Comparison of ENCODE assay signal across 8 cellular contexts in genomic region chr5:43729846-43730478, GRCh38.
DNase-seq lines count a peak whose midpoint lies in the region; ATAC-seq and TF ChIP-seq lines count a peak whose summit lies in the region.

No MANE protein-coding gene starts in this region.

- H2AFZ ChIP-seq in Karpas-422 (ENCODE audit: low read length) = no peak overlapping the region

- no peaks in the 10 kb centered on the region for H3K36me3 ChIP-seq in Karpas-422 (ENCODE audit: insufficient read depth, low read length)
- no peaks in the 10 kb centered on the region for H3K36me3 ChIP-seq in naive thymus-derived CD4-positive, alpha-beta T cell (ENCODE audit: control insufficient read depth in 2 of 3, insufficient read depth in 3 of 3, low read length in 3 of 3)

- H3K4me3 ChIP-seq in Karpas-422 (ENCODE audit: low read length) = no peak overlapping the region
- no peak overlapping the region for H3K4me3 ChIP-seq in naive thymus-derived CD4-positive, alpha-beta T cell (ENCODE audit: low read length)

- H3K9me3 ChIP-seq in Karpas-422 (ENCODE audit: low read length) = no peaks in the 10 kb centered on the region
- H3K9me3 ChIP-seq in naive thymus-derived CD4-positive, alpha-beta T cell (ENCODE audit: control insufficient read depth in 2 of 3, low read length in 3 of 3) = no peaks in the 10 kb centered on the region

- peaks cover 0 to 2% (median 0%) of the 10 kb centered on the region in 7 donors for H3K4me1 Mint-ChIP-seq in naive thymus-derived CD4-positive, alpha-beta T cell

- DNase-seq in DMS79 treated with DMSO at 0.1 percent for 48 hours (lab: John Stamatoyannopoulos, UW) (peak; percentile 3), Karpas-422 (peak; percentile 73), SW480 (ENCODE audit: low spot score) (peak; percentile 29), iPS-NIHi11 (ENCODE audit: low spot score) (peak; percentile 15), HEK293T (ENCODE audit: extremely low spot score) (no peak)
- DNase-seq in activated CD4-positive, alpha-beta T cell treated with anti-CD3 and anti-CD28 coated beads, Interleukin-2, amount 50 U/mL, for 48 hours = no peak
- no peak for DNase-seq in naive thymus-derived CD4-positive, alpha-beta T cell
- DNase-seq in stimulated activated CD8-positive, alpha-beta memory T cell treated with anti-CD3 and anti-CD28 coated beads, Interleukin-4, amount 100 ng/mL, for 48 hours = no peak

- no peak overlapping the region for H3K4me2 ChIP-seq in Karpas-422 (ENCODE audit: low read depth, low read length, poor library complexity, severe bottlenecking)

- H4K20me1 ChIP-seq in Karpas-422 (ENCODE audit: insufficient read depth, low read depth, low read length) = no peaks in the 10 kb centered on the region

- no peaks in the 10 kb centered on the region for H3K4me1 ChIP-seq in Karpas-422 (ENCODE audit: low read length)
- no peaks in the 10 kb centered on the region for H3K4me1 ChIP-seq in naive thymus-derived CD4-positive, alpha-beta T cell (ENCODE audit: control insufficient read depth in 2 of 2, insufficient read depth in 2 of 2, low read length in 2 of 2)

- POLR2A ChIA-PET in HEK293T (lab: Yijun Ruan, JAX) = no interaction called here
- POLR2A ChIA-PET in naive thymus-derived CD4-positive, alpha-beta T cell (lab: Charles Lee) = no interaction called here

- no peaks in the 10 kb centered on the region for H3K9me2 ChIP-seq in Karpas-422 (replicated peaks; ENCODE audit: insufficient read depth, low read length)

- no peak overlapping the region for H3K27ac Mint-ChIP-seq in naive thymus-derived CD4-positive, alpha-beta T cell

- no peaks in the 10 kb centered on the region for H3K9me3 Mint-ChIP-seq in naive thymus-derived CD4-positive, alpha-beta T cell

- H3K9ac ChIP-seq in Karpas-422 (ENCODE audit: low read length) = no peak overlapping the region

- H3K27me3 Mint-ChIP-seq in naive thymus-derived CD4-positive, alpha-beta T cell = peaks cover 5 to 16% (median 11%) of the 10 kb centered on the region in 5 donors

- H3K27me3 ChIP-seq in Karpas-422 (ENCODE audit: low read length) = no peaks in the 10 kb centered on the region
- H3K27me3 ChIP-seq in naive thymus-derived CD4-positive, alpha-beta T cell (ENCODE audit: control insufficient read depth in 2 of 2, insufficient read depth in 2 of 2, low read length in 2 of 2) = no peaks in the 10 kb centered on the region

- no peaks in the 10 kb centered on the region for H3K36me3 Mint-ChIP-seq in naive thymus-derived CD4-positive, alpha-beta T cell

- H3K79me2 ChIP-seq in Karpas-422 (ENCODE audit: low read length) = no peaks in the 10 kb centered on the region

- ATAC-seq in naive thymus-derived CD4-positive, alpha-beta T cell = no peak

- CTCF ChIA-PET in HEK293T (lab: Yijun Ruan, JAX) = interaction anchor here (0.6 kb wide), 1 partner anchor 13 kb away, joined by 4 read pairs; no protein-coding TSS in a partner anchor
- CTCF ChIA-PET in naive thymus-derived CD4-positive, alpha-beta T cell (lab: Charles Lee) = no interaction called here

- intact Hi-C loops in naive thymus-derived CD4-positive, alpha-beta T cell (cut with micrococcal nuclease) = loop anchor here in 1 of 2 donors (1.0 kb wide), 1 partner anchor 1044 kb away; no protein-coding TSS in a partner anchor

- H3K4me3 Mint-ChIP-seq in naive thymus-derived CD4-positive, alpha-beta T cell = no peak overlapping the region

- H3K27ac ChIP-seq in Karpas-422 (ENCODE audit: low read length) = no peak overlapping the region
- H3K27ac ChIP-seq in naive thymus-derived CD4-positive, alpha-beta T cell (ENCODE audit: low read depth, low read length) = no peak overlapping the region

TF ChIP-seq in HEK293T, 16 proteins besides CTCF, POLR2A, EP300 and RAD21:
- TF ChIP-seq CTBP1 (IDR thresholded peaks at IDR 0.05; ENCODE audit: borderline replicate concordance) (no peak), SP1 (IDR thresholded peaks at IDR 0.05) (no peak), ARNT (IDR thresholded peaks at IDR 0.05) (no peak)
- TF ChIP-seq, protein P1, sequence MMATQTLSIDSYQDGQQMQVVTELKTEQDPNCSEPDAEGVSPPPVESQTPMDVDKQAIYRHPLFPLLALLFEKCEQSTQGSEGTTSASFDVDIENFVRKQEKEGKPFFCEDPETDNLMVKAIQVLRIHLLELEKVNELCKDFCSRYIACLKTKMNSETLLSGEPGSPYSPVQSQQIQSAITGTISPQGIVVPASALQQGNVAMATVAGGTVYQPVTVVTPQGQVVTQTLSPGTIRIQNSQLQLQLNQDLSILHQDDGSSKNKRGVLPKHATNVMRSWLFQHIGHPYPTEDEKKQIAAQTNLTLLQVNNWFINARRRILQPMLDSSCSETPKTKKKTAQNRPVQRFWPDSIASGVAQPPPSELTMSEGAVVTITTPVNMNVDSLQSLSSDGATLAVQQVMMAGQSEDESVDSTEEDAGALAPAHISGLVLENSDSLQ (IDR thresholded peaks at IDR 0.05) = no peak

Comparison
In these comparisons a context has a peak if more than half of its experiments do, and no peak if none do; other contexts are left out.
1. DNase-seq: peak in DMS79 treated with DMSO at 0.1 percent for 48 hours (single experiment), Karpas-422 (single experiment), SW480 (single experiment) and iPS-NIHi11 (single experiment); none in HEK293T (single experiment), activated CD4-positive, alpha-beta T cell treated with anti-CD3 and anti-CD28 coated beads, Interleukin-2, amount 50 U/mL, for 48 hours (0 of 2), naive thymus-derived CD4-positive, alpha-beta T cell (0 of 9) and stimulated activated CD8-positive, alpha-beta memory T cell treated with anti-CD3 and anti-CD28 coated beads, Interleukin-4, amount 100 ng/mL, for 48 hours (single experiment).